8 cellular contexts compared by ENCODE assay signal in the genomic region with DNA sequence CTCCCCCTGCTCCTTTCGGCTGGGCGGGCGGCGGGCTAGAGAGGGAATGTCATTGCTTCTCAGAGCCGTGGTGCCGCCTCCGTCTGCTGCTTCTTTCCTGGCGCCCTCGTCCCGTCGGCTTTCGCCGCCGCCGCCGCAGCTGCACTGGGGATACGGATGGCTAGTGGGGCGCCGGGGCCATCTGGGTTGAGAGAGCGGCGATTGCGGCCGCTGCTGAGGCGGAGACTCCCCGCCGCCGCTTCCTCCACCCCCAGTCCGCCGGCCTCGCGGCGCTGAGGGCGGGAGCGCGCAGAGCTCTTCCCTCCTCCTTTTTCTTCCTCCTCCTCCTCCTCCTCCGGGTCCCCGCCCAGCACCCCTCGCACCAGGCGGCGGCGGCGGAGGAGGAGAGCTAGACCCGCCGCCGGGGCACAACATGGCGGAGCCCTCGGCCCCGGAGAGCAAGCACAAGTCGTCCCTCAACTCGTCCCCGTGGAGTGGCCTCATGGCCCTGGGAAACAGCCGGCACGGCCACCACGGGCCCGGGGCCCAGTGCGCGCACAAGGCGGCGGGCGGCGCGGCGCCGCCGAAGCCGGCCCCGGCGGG. TPM values are rescaled to one million over a fixed set of nuclear protein-coding genes. Genes with fewer than 3 reads are reported as not detected.
DNase-seq lines count a peak whose midpoint lies in the region; ATAC-seq and TF ChIP-seq lines count a peak whose summit lies in the region.

STT3B (plus strand) TSS at position 339 of the 582 bp plus-strand sequence; CDS start at position 413, 74 bp downstream.

- 1% methylated on average over 50 of the region's 68 CpGs for WGBS in hepatocyte (ENCODE audit: low lambda C conversion rate, missing lambda C conversion rate)

- H3K27me3 ChIP-seq in hepatocyte: no peaks in the 10 kb centered on the region

- H3K36me3 ChIP-seq in ES-I3 (ENCODE audit: insufficient read depth, low read length) (no peaks in the 10 kb centered on the region), hepatocyte (replicated peaks; ENCODE audit: insufficient read depth, low read depth) (no peaks in the 10 kb centered on the region)

- H3K79me2 ChIP-seq in hepatocyte: peaks cover 54% of the 10 kb centered on the region

- intact Hi-C loops in sciatic nerve (cut with DNase I): no loop called here

- H3K27ac ChIP-seq in hepatocyte: peak within 1 kb of the TSS; percentile 97

- peak within 1 kb of the TSS; percentile 73 for H3K4me3 ChIP-seq in hepatocyte

- peak; percentile 85 for DNase-seq in HuH-7.5 (ENCODE audit: low spot score)
- DNase-seq in SKM-1 treated with dmso at 0.1 percent for 144 hours (lab: John Stamatoyannopoulos, UW; ENCODE audit: unreplicated experiment): peak; percentile 93
- peak in 29 of 56 donors; percentile 43 to 97 (median 82) for DNase-seq in amygdala (lab: John Stamatoyannopoulos, UW)
- peak; percentile 86 for DNase-seq in hepatocyte (ENCODE audit: low spot score)
- DNase-seq in sciatic nerve (ENCODE audit: low spot score): peak; percentile 89
- no peak for DNase-seq in NCI-H2081 treated with DMSO at 0.1 percent for 48 hours (lab: John Stamatoyannopoulos, UW)

- peak; percentile 4 for TF ChIP-seq CTCF in hepatocyte (IDR thresholded peaks at IDR 0.05; ENCODE audit: poor library complexity)

- H3K9me3 ChIP-seq in ES-I3 (ENCODE audit: control insufficient read depth, insufficient read depth, low read length): no peaks in the 10 kb centered on the region
- H3K9me3 ChIP-seq in hepatocyte (ENCODE audit: low read depth): no peaks in the 10 kb centered on the region

- no peaks in the 10 kb centered on the region for H3K9me2 ChIP-seq in hepatocyte (replicated peaks; ENCODE audit: insufficient read depth)

- peak within 1 kb of the TSS; percentile 81 for H3K4me2 ChIP-seq in hepatocyte

- H2AFZ ChIP-seq in hepatocyte: peak within 1 kb of the TSS; percentile 64

- H3K4me1 ChIP-seq in ES-I3 (ENCODE audit: insufficient read depth, low read length): peaks cover 15% of the 10 kb centered on the region; the same call in 1 of the 2 replicates
- H3K4me1 ChIP-seq in hepatocyte (ENCODE audit: insufficient read depth): peaks cover 28% of the 10 kb centered on the region

- H3K9ac ChIP-seq in ES-I3 (ENCODE audit: low read depth, low read length): peak within 1 kb of the TSS; percentile 99

- H4K20me1 ChIP-seq in hepatocyte (ENCODE audit: insufficient read depth, poor library complexity, severe bottlenecking): peaks cover 40% of the 10 kb centered on the region

- ATAC-seq in GM21529 (IDR thresholded peaks at IDR 0.05; ENCODE audit: unreplicated experiment): peak; percentile 52
- peak; percentile 83 for ATAC-seq in sciatic nerve

RNA-seq across cellular contexts. Expression of gene STT3B, which starts in this region (rescaled TPM):
- 213 and 253 TPM in 2 replicates for total RNA-seq in hepatocyte
- 97.1 and 101 TPM in 2 replicates for polyA plus RNA-seq in hepatocyte
- total RNA-seq in sciatic nerve: 107 TPM
